Comparison of ENCODE assay signal across 8 cellular contexts in genomic region chr1:15948600-15949452, GRCh38. TPM values are rescaled to one million over a fixed set of nuclear protein-coding genes. Genes with fewer than 3 reads are reported as not detected.
DNase-seq lines count a peak whose midpoint lies in the region; ATAC-seq, FAIRE-seq and TF ChIP-seq lines count a peak whose summit lies in the region.

No MANE protein-coding gene starts in this region.

- intact Hi-C loops in ascending aorta (cut with DNase I): loop anchor here (1.0 to 5.0 kb wide), 3 partner anchors 115 to 162 kb away; no protein-coding TSS in a partner anchor

- peak overlapping the region; percentile 69 for H3K4me3 Mint-ChIP-seq in stimulated activated effector memory CD8-positive, alpha-beta T cell treated with anti-CD3 and anti-CD28 coated beads, Interleukin-12 subunit alpha, Interleukin-12 subunit beta, amount 100 ng/mL, for 72 hours

- peaks cover 54 to 64% of the 10 kb centered on the region in 2 donors for H3K4me1 ChIP-seq in ascending aorta

- peaks cover 92% of the 10 kb centered on the region for H3K36me3 Mint-ChIP-seq in stimulated activated effector memory CD8-positive, alpha-beta T cell treated with anti-CD3 and anti-CD28 coated beads, Interleukin-12 subunit alpha, Interleukin-12 subunit beta, amount 100 ng/mL, for 72 hours

- ATAC-seq in stimulated activated effector memory CD8-positive, alpha-beta T cell treated with anti-CD3 and anti-CD28 coated beads, Interleukin-12 subunit alpha, Interleukin-12 subunit beta, amount 100 ng/mL, for 72 hours: peak; percentile 44
- no peak for ATAC-seq in HG02973 (IDR thresholded peaks at IDR 0.05; ENCODE audit: unreplicated experiment)

- peak; percentile 78 for FAIRE-seq in GM18507 (lab: Jason Lieb, UNC)

- H3K36me3 ChIP-seq in ascending aorta: peaks cover 32 to 44% of the 10 kb centered on the region in 2 donors

- no peaks in the 10 kb centered on the region for H3K27me3 ChIP-seq in ascending aorta

- no peak for TF ChIP-seq CTCF in ascending aorta (IDR thresholded peaks at IDR 0.05)

- H3K4me3 ChIP-seq in ascending aorta: peak overlapping the region; percentile 12 to 51

- peaks cover 76% of the 10 kb centered on the region for H3K4me1 Mint-ChIP-seq in stimulated activated effector memory CD8-positive, alpha-beta T cell treated with anti-CD3 and anti-CD28 coated beads, Interleukin-12 subunit alpha, Interleukin-12 subunit beta, amount 100 ng/mL, for 72 hours

- H3K9me3 Mint-ChIP-seq in stimulated activated effector memory CD8-positive, alpha-beta T cell treated with anti-CD3 and anti-CD28 coated beads, Interleukin-12 subunit alpha, Interleukin-12 subunit beta, amount 100 ng/mL, for 72 hours: no peaks in the 10 kb centered on the region

- DNase-seq in GM18507 (ENCODE audit: extremely low spot score, insufficient read length, low read depth): no peak
- DNase-seq in HT1080 (ENCODE audit: low read depth): peak; percentile 85
- DNase-seq in ascending aorta (ENCODE audit: low spot score in 2 of 2): peak; percentile 58 to 97
- DNase-seq in iris pigment epithelial cell (ENCODE audit: low read depth): peak; percentile 97
- DNase-seq in stimulated activated effector memory CD8-positive, alpha-beta T cell treated with anti-CD3 and anti-CD28 coated beads, Interleukin-12 subunit alpha, Interleukin-12 subunit beta, amount 100 ng/mL, for 72 hours (ENCODE audit: low spot score in 2 of 2): no peak
- DNase-seq in GDM1 (lab: John Stamatoyannopoulos, UW): no peak
- DNase-seq in GOT3 (lab: John Stamatoyannopoulos, UW): no peak

- H3K27ac ChIP-seq in ascending aorta: peak overlapping the region; percentile 96 to 98

- no peaks in the 10 kb centered on the region for H3K9me3 ChIP-seq in ascending aorta

- peak overlapping the region; percentile 97 for H3K27ac Mint-ChIP-seq in stimulated activated effector memory CD8-positive, alpha-beta T cell treated with anti-CD3 and anti-CD28 coated beads, Interleukin-12 subunit alpha, Interleukin-12 subunit beta, amount 100 ng/mL, for 72 hours

RNA-seq across cellular contexts. Expression of gene ZBTB17, which starts 27.1 kb away (rescaled TPM):
- 40.0 and 52.2 TPM in 2 replicates for total RNA-seq in HT1080 (2014; rRNA removed; shearing (Covaris generic))
- 19.8 and 21.0 TPM in 2 replicates for polyA plus RNA-seq in HT1080 (2015; cell fraction: cytosol; rRNA removed)
- polyA plus RNA-seq in HT1080 (2015; cell fraction: nucleus; rRNA removed): 71.9 and 78.5 TPM in 2 replicates
- total RNA-seq in ascending aorta: 155 TPM

RNA-seq across cellular contexts. Expression of gene SRARP, which starts 55.2 kb away (rescaled TPM):
- not detected in 2 replicates for total RNA-seq in HT1080 (2014; rRNA removed; shearing (Covaris generic))
- polyA plus RNA-seq in HT1080 (2015; cell fraction: cytosol; rRNA removed): not detected in 2 replicates
- not detected in 2 replicates for polyA plus RNA-seq in HT1080 (2015; cell fraction: nucleus; rRNA removed)
- not detected for total RNA-seq in ascending aorta

Comparison
In these comparisons a context has a peak if more than half of its experiments do, and no peak if none do; other contexts are left out.
1. DNase-seq: peak in HT1080 (single experiment), ascending aorta (2 of 2) and iris pigment epithelial cell (single experiment); none in GM18507 (single experiment), stimulated activated effector memory CD8-positive, alpha-beta T cell treated with anti-CD3 and anti-CD28 coated beads, Interleukin-12 subunit alpha, Interleukin-12 subunit beta, amount 100 ng/mL, for 72 hours (0 of 2), GDM1 (single experiment) and GOT3 (single experiment).